ENCODE assay signal across 19 cellular contexts in the genomic region with DNA sequence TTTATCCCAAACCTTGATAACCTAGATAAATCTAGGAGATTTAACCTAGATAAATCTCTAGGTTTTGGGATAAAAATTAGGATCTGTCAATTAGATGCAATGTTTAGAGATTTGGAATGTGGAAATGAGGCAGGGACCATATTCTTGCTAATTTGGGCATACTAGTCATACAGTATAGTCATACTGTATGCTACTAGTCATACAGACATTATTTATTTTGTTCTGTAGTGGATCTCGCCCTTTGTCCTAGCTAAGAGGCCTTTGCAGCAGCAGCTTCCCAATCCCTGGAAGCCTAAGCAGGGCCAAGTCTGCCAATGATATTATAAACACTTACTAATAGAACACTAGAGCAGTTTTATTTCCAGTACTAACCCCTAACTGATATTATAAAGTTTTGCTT.
"Had no signal": no experiment of that assay in that cellular context is flagged by ENCODE, and none has a peak within 500 bp of the region (broad histone marks: within the 10 kb centered on the region; RNA-seq: fewer than 3 reads in every experiment).

No MANE protein-coding gene starts in this region.

- H3K36me3 Mint-ChIP-seq: stimulated activated effector memory CD8-positive, alpha-beta T cell treated with anti-CD3 and anti-CD28 coated beads, Interleukin-12 subunit alpha, Interleukin-12 subunit beta, amount 100 ng/mL, for 72 hours had no signal

- H3K9me3 ChIP-seq: colonic mucosa had no signal

- H3K4me1 ChIP-seq: colonic mucosa, right atrium auricular region, tibial nerve had no signal

- ATAC-seq: left lobe of liver; mucosa of descending colon; naive thymus-derived CD8-positive, alpha-beta T cell; stimulated activated effector memory CD8-positive, alpha-beta T cell treated with anti-CD3 and anti-CD28 coated beads, Interleukin-12 subunit alpha, Interleukin-12 subunit beta, amount 100 ng/mL, for 72 hours had no signal

- H3K27me3 Mint-ChIP-seq: activated naive CD8-positive, alpha-beta T cell treated with anti-CD3 and anti-CD28 coated beads, Interleukin-2, amount 10 ng/mL, durations not matched to agents 7 days and 5 days; naive thymus-derived CD8-positive, alpha-beta T cell had no signal

- H3K4me3 Mint-ChIP-seq: activated naive CD8-positive, alpha-beta T cell treated with anti-CD3 and anti-CD28 coated beads, Interleukin-2, amount 10 ng/mL, durations not matched to agents 7 days and 5 days; naive thymus-derived CD8-positive, alpha-beta T cell; stimulated activated effector memory CD8-positive, alpha-beta T cell treated with anti-CD3 and anti-CD28 coated beads, Interleukin-12 subunit alpha, Interleukin-12 subunit beta, amount 100 ng/mL, for 72 hours had no signal

- H3K27ac ChIP-seq: cardiac muscle cell, colonic mucosa, neutrophil, right atrium auricular region, tibial nerve had no signal

- H3K4me2 ChIP-seq: smooth muscle cell had no signal

- H3K36me3 ChIP-seq: cardiac muscle cell, colonic mucosa, neutrophil, right atrium auricular region had no signal

- H3K4me1 Mint-ChIP-seq: naive thymus-derived CD8-positive, alpha-beta T cell; stimulated activated effector memory CD8-positive, alpha-beta T cell treated with anti-CD3 and anti-CD28 coated beads, Interleukin-12 subunit alpha, Interleukin-12 subunit beta, amount 100 ng/mL, for 72 hours had no signal

- H3K4me3 ChIP-seq: cardiac muscle cell, colonic mucosa, mucosa of descending colon, right atrium auricular region, smooth muscle cell, tibial nerve had no signal

- DNase-seq: activated CD4-positive, alpha-beta T cell treated with anti-CD3 and anti-CD28 coated beads, Interleukin-2, amount 50 U/mL, for 1 hour; activated CD4-positive, CD25-positive, alpha-beta regulatory T cell; activated naive CD8-positive, alpha-beta T cell treated with anti-CD3 and anti-CD28 coated beads, Interleukin-2, amount 10 ng/mL, durations not matched to agents 7 days and 5 days; activated T-cell treated with anti-CD3 and anti-CD28 coated beads, Interleukin-2, amount 50 U/mL, for 48 hours; aorta; colonic mucosa; effector CD4-positive, alpha-beta T cell; head of caudate nucleus; mammary epithelial cell; mucosa of descending colon; naive thymus-derived CD8-positive, alpha-beta T cell; T-helper 2 cell had no signal

- H3K27me3 ChIP-seq: cardiac muscle cell, colonic mucosa, neutrophil, right atrium auricular region, tibial nerve had no signal

- H3K27ac Mint-ChIP-seq: activated naive CD8-positive, alpha-beta T cell treated with anti-CD3 and anti-CD28 coated beads, Interleukin-2, amount 10 ng/mL, durations not matched to agents 7 days and 5 days; naive thymus-derived CD8-positive, alpha-beta T cell; stimulated activated effector memory CD8-positive, alpha-beta T cell treated with anti-CD3 and anti-CD28 coated beads, Interleukin-12 subunit alpha, Interleukin-12 subunit beta, amount 100 ng/mL, for 72 hours had no signal
